In the genomic region with DNA sequence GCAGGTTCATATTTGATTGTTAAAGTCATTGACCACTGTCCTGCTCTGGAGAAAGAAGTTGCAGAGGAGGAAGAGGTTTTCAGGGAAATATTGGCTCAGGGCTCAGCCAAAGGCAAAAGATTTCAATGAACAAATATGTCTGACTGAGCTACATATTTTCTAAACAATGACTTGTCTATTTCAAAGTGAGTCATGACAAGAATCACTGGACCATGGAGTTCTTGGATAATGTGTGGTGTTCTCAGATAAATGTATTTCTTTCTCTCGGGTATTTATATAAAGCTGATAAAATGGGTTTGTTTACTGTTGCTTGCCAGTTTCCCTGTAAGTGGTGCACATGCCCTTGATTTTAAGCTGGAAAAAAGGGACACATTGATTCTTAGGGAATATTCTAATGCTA, we compare ENCODE assay signal across 20 cellular contexts.
A peak's percentile ranks its signal among the peaks of the same experiment; 100 is the strongest.
DNase-seq lines count a peak whose midpoint lies in the region; ATAC-seq and TF ChIP-seq lines count a peak whose summit lies in the region.
"Had no signal": no experiment of that assay in that cellular context is flagged by ENCODE, and none has a peak within 500 bp of the region (broad histone marks: within the 10 kb centered on the region; RNA-seq: fewer than 3 reads in every experiment).

No MANE protein-coding gene starts in this region.

- CTCF ChIA-PET in WTC11 (lab: Charles Lee), result interaction anchor here (0.7 to 4.5 kb wide), 5 partner anchors 8 to 148 kb away, joined by 3 to 39 read pairs (median 7); no protein-coding TSS in a partner anchor

- no peak overlapping the region for H3K4me3 ChIP-seq in fibroblast of pulmonary artery (replicated peaks; ENCODE audit: low read depth, low read length)
- H3K4me3 ChIP-seq: lung had no signal

- H3K4me3 Mint-ChIP-seq in WTC11 (no peak overlapping the region), progenitor cell of endocrine pancreas (ENCODE audit: low read depth) (no peak overlapping the region)
- H3K4me3 Mint-ChIP-seq: naive thymus-derived CD8-positive, alpha-beta T cell; stimulated activated naive CD8-positive, alpha-beta T cell treated with anti-CD3 and anti-CD28 coated beads, Interleukin-15, Interleukin-2, amounts not matched to agents 100 ng/mL and 50 ng/mL, for 24 hours had no signal

- no peak for TF ChIP-seq CTCF in WTC11 (IDR thresholded peaks at IDR 0.05)
- TF ChIP-seq CTCF in fibroblast of pulmonary artery (IDR thresholded peaks at IDR 0.05; ENCODE audit: low read length, missing control alignments), result no peak
- TF ChIP-seq CTCF in progenitor cell of endocrine pancreas (IDR thresholded peaks at IDR 0.05; ENCODE audit: unreplicated experiment), result no peak

- H3K27ac Mint-ChIP-seq in WTC11 (0 out of 2 replicates have a peak overlapping the region, but pooled peaks have one; percentile 30), progenitor cell of endocrine pancreas (no peak overlapping the region)
- H3K27ac Mint-ChIP-seq: stimulated activated naive CD8-positive, alpha-beta T cell treated with anti-CD3 and anti-CD28 coated beads, Interleukin-15, Interleukin-2, amounts not matched to agents 100 ng/mL and 50 ng/mL, for 24 hours had no signal

- H3K36me3 Mint-ChIP-seq in WTC11, result peaks cover 42% of the 10 kb centered on the region
- H3K36me3 Mint-ChIP-seq in progenitor cell of endocrine pancreas (ENCODE audit: insufficient read depth), result no peaks in the 10 kb centered on the region
- H3K36me3 Mint-ChIP-seq: naive thymus-derived CD8-positive, alpha-beta T cell had no signal

- POLR2A ChIA-PET in WTC11 (lab: Charles Lee), result interaction anchor here (1.3 kb wide), 1 partner anchor 12 kb away, joined by 3 read pairs; no protein-coding TSS in a partner anchor

- H3K27me3 Mint-ChIP-seq in WTC11 (ENCODE audit: low read depth) (no peaks in the 10 kb centered on the region), progenitor cell of endocrine pancreas (no peaks in the 10 kb centered on the region)
- H3K27me3 Mint-ChIP-seq: stimulated activated naive CD8-positive, alpha-beta T cell treated with anti-CD3 and anti-CD28 coated beads, Interleukin-15, Interleukin-2, amounts not matched to agents 100 ng/mL and 50 ng/mL, for 24 hours had no signal

- ATAC-seq in HG02610 (IDR thresholded peaks at IDR 0.05; ENCODE audit: unreplicated experiment) (peak; percentile 45), WTC11 (no peak), HG03571 (IDR thresholded peaks at IDR 0.05; ENCODE audit: unreplicated experiment) (no peak)
- ATAC-seq: activated CD4-positive, CD25-positive, alpha-beta regulatory T cell treated with anti-CD3 and anti-CD28 coated beads, Interleukin-2, amount 50 U/mL, for 24 hours; naive thymus-derived CD8-positive, alpha-beta T cell; Right ventricle myocardium inferior had no signal

- peaks cover 4% of the 10 kb centered on the region for H3K9me3 Mint-ChIP-seq in WTC11
- peaks cover 4% of the 10 kb centered on the region for H3K9me3 Mint-ChIP-seq in progenitor cell of endocrine pancreas (ENCODE audit: low read depth)
- H3K9me3 Mint-ChIP-seq: stimulated activated naive CD8-positive, alpha-beta T cell treated with anti-CD3 and anti-CD28 coated beads, Interleukin-15, Interleukin-2, amounts not matched to agents 100 ng/mL and 50 ng/mL, for 24 hours had no signal

- DNase-seq in A172 (ENCODE audit: low spot score) (peak; percentile 32), WTC11 (ENCODE audit: low spot score) (no peak), fibroblast of pulmonary artery (ENCODE audit: low read depth) (peak; percentile 42), progenitor cell of endocrine pancreas (ENCODE audit: low spot score, unreplicated experiment) (no peak), NCI-H2029 (lab: John Stamatoyannopoulos, UW) (no peak), GM03348 (ENCODE audit: low spot score) (no peak)
- DNase-seq: activated gamma-delta T cell; COR-L47; Kasumi-1; naive thymus-derived CD8-positive, alpha-beta T cell; NCI-H1436; posterior cingulate gyrus; stimulated activated CD4-positive, alpha-beta T cell treated with anti-CD3 and anti-CD28 coated beads, Interleukin-12 subunit alpha, Interleukin-12 subunit beta, amount 100 ng/mL, for 4 hours; T-helper 2 cell had no signal

- peaks cover 29% of the 10 kb centered on the region for H3K4me1 Mint-ChIP-seq in WTC11
- H3K4me1 Mint-ChIP-seq in progenitor cell of endocrine pancreas (ENCODE audit: low read depth), result no peaks in the 10 kb centered on the region
- H3K4me1 Mint-ChIP-seq: naive thymus-derived CD8-positive, alpha-beta T cell had no signal

TF ChIP-seq in WTC11, 78 proteins besides CTCF, POLR2A, EP300 and RAD21:
- TF ChIP-seq, protein P1, sequence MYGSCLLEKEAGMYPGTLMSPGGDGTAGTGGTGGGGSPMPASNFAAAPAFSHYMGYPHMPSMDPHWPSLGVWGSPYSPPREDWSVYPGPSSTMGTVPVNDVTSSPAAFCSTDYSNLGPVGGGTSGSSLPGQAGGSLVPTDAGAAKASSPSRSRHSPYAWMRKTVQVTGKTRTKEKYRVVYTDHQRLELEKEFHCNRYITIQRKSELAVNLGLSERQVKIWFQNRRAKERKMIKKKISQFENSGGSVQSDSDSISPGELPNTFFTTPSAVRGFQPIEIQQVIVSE (CRISPR knock-in tag; IDR thresholded peaks at IDR 0.05; ENCODE audit: borderline replicate concordance), result no peak
- TF ChIP-seq, protein P2, sequence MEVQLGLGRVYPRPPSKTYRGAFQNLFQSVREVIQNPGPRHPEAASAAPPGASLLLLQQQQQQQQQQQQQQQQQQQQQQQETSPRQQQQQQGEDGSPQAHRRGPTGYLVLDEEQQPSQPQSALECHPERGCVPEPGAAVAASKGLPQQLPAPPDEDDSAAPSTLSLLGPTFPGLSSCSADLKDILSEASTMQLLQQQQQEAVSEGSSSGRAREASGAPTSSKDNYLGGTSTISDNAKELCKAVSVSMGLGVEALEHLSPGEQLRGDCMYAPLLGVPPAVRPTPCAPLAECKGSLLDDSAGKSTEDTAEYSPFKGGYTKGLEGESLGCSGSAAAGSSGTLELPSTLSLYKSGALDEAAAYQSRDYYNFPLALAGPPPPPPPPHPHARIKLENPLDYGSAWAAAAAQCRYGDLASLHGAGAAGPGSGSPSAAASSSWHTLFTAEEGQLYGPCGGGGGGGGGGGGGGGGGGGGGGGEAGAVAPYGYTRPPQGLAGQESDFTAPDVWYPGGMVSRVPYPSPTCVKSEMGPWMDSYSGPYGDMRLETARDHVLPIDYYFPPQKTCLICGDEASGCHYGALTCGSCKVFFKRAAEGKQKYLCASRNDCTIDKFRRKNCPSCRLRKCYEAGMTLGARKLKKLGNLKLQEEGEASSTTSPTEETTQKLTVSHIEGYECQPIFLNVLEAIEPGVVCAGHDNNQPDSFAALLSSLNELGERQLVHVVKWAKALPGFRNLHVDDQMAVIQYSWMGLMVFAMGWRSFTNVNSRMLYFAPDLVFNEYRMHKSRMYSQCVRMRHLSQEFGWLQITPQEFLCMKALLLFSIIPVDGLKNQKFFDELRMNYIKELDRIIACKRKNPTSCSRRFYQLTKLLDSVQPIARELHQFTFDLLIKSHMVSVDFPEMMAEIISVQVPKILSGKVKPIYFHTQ (CRISPR knock-in tag; IDR thresholded peaks at IDR 0.05), result no peak
- TF ChIP-seq ELF4 (CRISPR knock-in tag; IDR thresholded peaks at IDR 0.05; ENCODE audit: low read depth) (no peak), IRF2 (CRISPR knock-in tag; IDR thresholded peaks at IDR 0.05; ENCODE audit: borderline replicate concordance, low read depth) (no peak), TEAD4 (CRISPR knock-in tag; IDR thresholded peaks at IDR 0.05) (no peak)

Comparison
In these comparisons a context has a peak if more than half of its experiments do, and no peak if none do; other contexts are left out.
1. DNase-seq: peak in A172 (single experiment) and fibroblast of pulmonary artery (single experiment); none in WTC11 (single experiment), progenitor cell of endocrine pancreas (single experiment), NCI-H2029 (single experiment) and GM03348 (single experiment).